1 cellular context compared by ENCODE assay signal in genomic region chr20:35737865-35738333, GRCh38.
TF ChIP-seq lines count a peak whose summit lies in the region.

No MANE protein-coding gene starts in this region.

TF ChIP-seq in H1, 55 proteins besides CTCF, POLR2A, EP300 and RAD21:
- TF ChIP-seq SP4 (IDR thresholded peaks at IDR 0.05; ENCODE audit: low read length) = no peak
- no peak for TF ChIP-seq EGR1 (IDR thresholded peaks at IDR 0.05; ENCODE audit: borderline replicate concordance, low read depth, low read length)
- TF ChIP-seq SIX5 (IDR thresholded peaks at IDR 0.05; ENCODE audit: low read depth, low read length) = no peak
- TF ChIP-seq CHD1 (IDR thresholded peaks at IDR 0.05; ENCODE audit: low read depth, low read length) = no peak
- no peak for TF ChIP-seq KDM4A (IDR thresholded peaks at IDR 0.05; ENCODE audit: low read depth, low read length, severe bottlenecking)
- TF ChIP-seq TCF12 (IDR thresholded peaks at IDR 0.05; ENCODE audit: low read depth, low read length) = no peak
- no peak for TF ChIP-seq SP1 (IDR thresholded peaks at IDR 0.05; ENCODE audit: low read depth, low read length)
- TF ChIP-seq NANOG (IDR thresholded peaks at IDR 0.05; ENCODE audit: insufficient read depth, low read depth, low read length, poor library complexity, severe bottlenecking) = no peak
